9 cellular contexts compared by ENCODE assay signal in genomic region chr19:40797166-40797962, GRCh38. TPM values are rescaled to one million over a fixed set of nuclear protein-coding genes. Genes with fewer than 3 reads are reported as not detected.
DNase-seq lines count a peak whose midpoint lies in the region; ATAC-seq and TF ChIP-seq lines count a peak whose summit lies in the region.
"Had no signal": no experiment of that assay in that cellular context is flagged by ENCODE, and none has a peak within 500 bp of the region (broad histone marks: within the 10 kb centered on the region; RNA-seq: fewer than 3 reads in every experiment).

No MANE protein-coding gene starts in this region.

- peak overlapping the region; percentile 82 to 93 (median 89) for H3K27ac ChIP-seq in thyroid gland

- peak overlapping the region; percentile 77 for H3K27ac Mint-ChIP-seq in activated CD4-positive, alpha-beta T cell treated with anti-CD3 and anti-CD28 coated beads, Interleukin-2, amount 10 ng/mL, durations not matched to agents 24 days and 14 days
- peak overlapping the region; percentile 94 for H3K27ac Mint-ChIP-seq in memory B cell

- peaks cover 43% of the 10 kb centered on the region for H3K4me1 Mint-ChIP-seq in activated CD4-positive, alpha-beta T cell treated with anti-CD3 and anti-CD28 coated beads, Interleukin-2, amount 10 ng/mL, durations not matched to agents 24 days and 14 days
- H3K4me1 Mint-ChIP-seq in memory B cell, result peaks cover 39% of the 10 kb centered on the region

- 94 to 95% methylated on average over 9 to 14 of the region's 14 CpGs for WGBS in thyroid gland, 2 donors

- H3K4me3 ChIP-seq in adipocyte (ENCODE audit: low read length) (peak overlapping the region; percentile 80), thyroid gland (replicated peaks in 1 of 3) (no peak overlapping the region)
- H3K4me3 ChIP-seq: lung had no signal

- H3K27me3 Mint-ChIP-seq in activated CD4-positive, alpha-beta T cell treated with anti-CD3 and anti-CD28 coated beads, Interleukin-2, amount 10 ng/mL, durations not matched to agents 24 days and 14 days, result no peaks in the 10 kb centered on the region
- H3K27me3 Mint-ChIP-seq in memory B cell, result no peaks in the 10 kb centered on the region

- H3K27me3 ChIP-seq in adipocyte (replicated peaks; ENCODE audit: control insufficient read depth, insufficient read depth, low read length), result no peaks in the 10 kb centered on the region
- no peaks in the 10 kb centered on the region for H3K27me3 ChIP-seq in thyroid gland

- H3K36me3 ChIP-seq in adipocyte (ENCODE audit: control insufficient read depth, insufficient read depth, low read length, severe bottlenecking) (peaks cover 14% of the 10 kb centered on the region), thyroid gland (peaks cover 8 to 11% of the 10 kb centered on the region in 2 donors)

- H3K4me1 ChIP-seq in adipocyte (ENCODE audit: control insufficient read depth, insufficient read depth, low read length) (peaks cover 35% of the 10 kb centered on the region), thyroid gland (peaks cover 44 to 57% of the 10 kb centered on the region in 2 donors)

- H3K9me3 ChIP-seq in adipocyte (ENCODE audit: control insufficient read depth, low read length) (no peaks in the 10 kb centered on the region), thyroid gland (no peaks in the 10 kb centered on the region)

- no peak for TF ChIP-seq CTCF in thyroid gland (IDR thresholded peaks at IDR 0.05)

- no peak for DNase-seq in activated CD4-positive, alpha-beta T cell treated with anti-CD3 and anti-CD28 coated beads, Interleukin-2, amount 10 ng/mL, durations not matched to agents 24 days and 14 days
- DNase-seq in activated CD4-positive, alpha-beta T cell treated with anti-CD3 and anti-CD28 coated beads for 4 hours, result no peak
- DNase-seq in adipocyte (ENCODE audit: low read depth), result no peak
- no peak for DNase-seq in memory B cell (ENCODE audit: low spot score in 2 of 2)
- DNase-seq in thyroid gland, result no peak
- no peak for DNase-seq in DMS114 treated with DMSO at 0.1 percent for 48 hours (lab: John Stamatoyannopoulos, UW; ENCODE audit: unreplicated experiment)
- no peak for DNase-seq in NOMO-1 treated with DMSO at 0.1 percent for 48 hours (lab: John Stamatoyannopoulos, UW; ENCODE audit: unreplicated experiment)
- DNase-seq in stimulated activated CD4-positive, alpha-beta T cell treated with anti-CD3 and anti-CD28 coated beads, Interleukin-15, amount 100 ng/mL, for 24 hours, result no peak

- peaks cover 27% of the 10 kb centered on the region for H3K36me3 Mint-ChIP-seq in activated CD4-positive, alpha-beta T cell treated with anti-CD3 and anti-CD28 coated beads, Interleukin-2, amount 10 ng/mL, durations not matched to agents 24 days and 14 days (ENCODE audit: low read depth)
- H3K36me3 Mint-ChIP-seq in memory B cell, result peaks cover 16% of the 10 kb centered on the region

- no peaks in the 10 kb centered on the region for H3K9me3 Mint-ChIP-seq in activated CD4-positive, alpha-beta T cell treated with anti-CD3 and anti-CD28 coated beads, Interleukin-2, amount 10 ng/mL, durations not matched to agents 24 days and 14 days
- H3K9me3 Mint-ChIP-seq in memory B cell, result no peaks in the 10 kb centered on the region

- H3K9ac ChIP-seq in adipocyte (ENCODE audit: low read length), result peak overlapping the region; percentile 82

- TF ChIP-seq POLR2A in thyroid gland (IDR thresholded peaks at IDR 0.05), result no peak

- H3K4me3 Mint-ChIP-seq in activated CD4-positive, alpha-beta T cell treated with anti-CD3 and anti-CD28 coated beads, Interleukin-2, amount 10 ng/mL, durations not matched to agents 24 days and 14 days, result no peak overlapping the region
- peak overlapping the region; percentile 35 for H3K4me3 Mint-ChIP-seq in memory B cell

- intact Hi-C loops in activated CD4-positive, alpha-beta T cell treated with anti-CD3 and anti-CD28 coated beads, Interleukin-2, amount 10 ng/mL, durations not matched to agents 24 days and 14 days (cut with micrococcal nuclease), result no loop called here
- intact Hi-C loops in thyroid gland (cut with DNase I), result no loop called here

- no peak for ATAC-seq in memory B cell (ENCODE audit: low read depth)

RNA-seq across cellular contexts. Expression of gene EGLN2, which starts 1.6 kb away (rescaled TPM):
- 88.9 and 94.4 TPM in 2 replicates for total RNA-seq in activated CD4-positive, alpha-beta T cell treated with anti-CD3 and anti-CD28 coated beads, Interleukin-2, amount 10 ng/mL, durations not matched to agents 24 days and 14 days
- 100 to 1,000 TPM in 2 of 4 donors, 10 to 100 TPM in 2; 94.2 to 120 (median 105) TPM for total RNA-seq in thyroid gland

RNA-seq across cellular contexts. Expression of gene RAB4B, which starts 19.3 kb away (rescaled TPM):
- 36.3 and 41.0 TPM in 2 replicates for total RNA-seq in activated CD4-positive, alpha-beta T cell treated with anti-CD3 and anti-CD28 coated beads, Interleukin-2, amount 10 ng/mL, durations not matched to agents 24 days and 14 days
- total RNA-seq in thyroid gland, result 10 to 100 TPM; 21.5 to 56.6 (median 31.5) TPM

RNA-seq across cellular contexts. Expression of gene MIA, which starts 22.0 kb away (rescaled TPM):
- 0.56 TPM in 1 of 2 replicates, not detected in the other for total RNA-seq in activated CD4-positive, alpha-beta T cell treated with anti-CD3 and anti-CD28 coated beads, Interleukin-2, amount 10 ng/mL, durations not matched to agents 24 days and 14 days
- total RNA-seq in thyroid gland, result not detected

RNA-seq across cellular contexts. Expression of gene SNRPA, which starts 46.4 kb away (rescaled TPM):
- total RNA-seq in activated CD4-positive, alpha-beta T cell treated with anti-CD3 and anti-CD28 coated beads, Interleukin-2, amount 10 ng/mL, durations not matched to agents 24 days and 14 days, result 268 and 273 TPM in 2 replicates
- 10 to 100 TPM; 38.2 to 80.5 (median 55.1) TPM for total RNA-seq in thyroid gland

RNA-seq across cellular contexts. Expression of gene ACTMAP, which starts 47.1 kb away (rescaled TPM):
- 8.6 and 9.4 TPM in 2 replicates for total RNA-seq in activated CD4-positive, alpha-beta T cell treated with anti-CD3 and anti-CD28 coated beads, Interleukin-2, amount 10 ng/mL, durations not matched to agents 24 days and 14 days
- 1 to 10 TPM; 3.3 to 8.5 (median 4.5) TPM for total RNA-seq in thyroid gland
